23 cellular contexts compared by ENCODE assay signal in genomic region chr20:7667194-7667593, GRCh38.
A peak's percentile ranks its signal among the peaks of the same experiment; 100 is the strongest.
DNase-seq lines count a peak whose midpoint lies in the region; ATAC-seq, FAIRE-seq and TF ChIP-seq lines count a peak whose summit lies in the region.
"Had no signal": no experiment of that assay in that cellular context is flagged by ENCODE, and none has a peak within 500 bp of the region (broad histone marks: within the 10 kb centered on the region; RNA-seq: fewer than 3 reads in every experiment).

No MANE protein-coding gene starts in this region.

- TF ChIP-seq CTCF in A549 (IDR thresholded peaks at IDR 0.05): no peak
- no peak for TF ChIP-seq CTCF in PC-3 (conservative IDR thresholded peaks at IDR 0.05; ENCODE audit: low read depth, low read length)
- no peak for TF ChIP-seq CTCF in choroid plexus epithelial cell (conservative IDR thresholded peaks at IDR 0.05; ENCODE audit: low read depth, low read length)
- no peak for TF ChIP-seq CTCF in stomach (IDR thresholded peaks at IDR 0.05)
- no peak for TF ChIP-seq CTCF in body of pancreas (IDR thresholded peaks at IDR 0.05)

- H3K9me2 ChIP-seq in PC-3 (replicated peaks; ENCODE audit: low read length): no peaks in the 10 kb centered on the region

- H3K4me1 ChIP-seq in A549 (no peaks in the 10 kb centered on the region), PC-3 (ENCODE audit: insufficient read depth, low read length) (peaks cover 11% of the 10 kb centered on the region), stomach (no peaks in the 10 kb centered on the region), body of pancreas (no peaks in the 10 kb centered on the region)
- H3K4me1 ChIP-seq: BE2C had no signal

- intact Hi-C loops in PC-3 (cut with micrococcal nuclease): loop anchor here (2.0 kb wide), 1 partner anchor 192 kb away; no protein-coding TSS in a partner anchor
- intact Hi-C loops in stomach (cut with DNase I; ENCODE audit: low total_unique reads): no loop called here
- intact Hi-C loops in body of pancreas (cut with DNase I): no loop called here

- no peak overlapping the region for H3K9ac ChIP-seq in PC-3 (ENCODE audit: low read length)

- no peak overlapping the region for H2AFZ ChIP-seq in PC-3 (ENCODE audit: low read length)
- H2AFZ ChIP-seq: PC-9 had no signal

- CTCF ChIA-PET in A549 (lab: Yijun Ruan, JAX): interaction anchor here (1.6 kb wide), 1 partner anchor 29 kb away, joined by 3 read pairs; no protein-coding TSS in a partner anchor
- CTCF ChIA-PET in PC-3 (lab: Charles Lee): no interaction called here

- POLR2A ChIA-PET in A549 (lab: Yijun Ruan, JAX) (no interaction called here), PC-3 (lab: Charles Lee; ENCODE audit: unreplicated experiment) (interaction anchor here (0.9 kb wide), 1 partner anchor 9 kb away, joined by 3 read pairs; no protein-coding TSS in a partner anchor)

- no peaks in the 10 kb centered on the region for H3K36me3 ChIP-seq in PC-3 (ENCODE audit: low read depth, low read length)
- no peaks in the 10 kb centered on the region for H3K36me3 ChIP-seq in stomach
- H3K36me3 ChIP-seq in body of pancreas (replicated peaks in 1 of 2; ENCODE audit: insufficient read depth in 1 of 2, low read depth in 2 of 2): no peaks in the 10 kb centered on the region
- H3K36me3 ChIP-seq: BE2C had no signal

- no peaks in the 10 kb centered on the region for H3K9me3 ChIP-seq in A549
- no peaks in the 10 kb centered on the region for H3K9me3 ChIP-seq in PC-3 (ENCODE audit: low read length)
- no peaks in the 10 kb centered on the region for H3K9me3 ChIP-seq in stomach
- no peaks in the 10 kb centered on the region for H3K9me3 ChIP-seq in body of pancreas
- H3K9me3 ChIP-seq: BE2C had no signal

- no peak overlapping the region for H3K27ac ChIP-seq in A549
- H3K27ac ChIP-seq in PC-3 (ENCODE audit: low read length): peak overlapping the region; percentile 32; the same call in 1 of the 2 replicates
- no peak overlapping the region for H3K27ac ChIP-seq in stomach
- no peak overlapping the region for H3K27ac ChIP-seq in body of pancreas
- H3K27ac ChIP-seq: HL-60, PC-9 had no signal

- 0 out of 3 replicates have a peak overlapping the region, but pooled peaks have one; percentile 1 for H3K4me2 ChIP-seq in A549
- peak overlapping the region; percentile 41 for H3K4me2 ChIP-seq in PC-3 (ENCODE audit: low read length)
- H3K4me2 ChIP-seq: PC-9 had no signal

- 2% methylated on average over 4 of the region's 4 CpGs for WGBS in A549 (ENCODE audit: missing lambda C conversion rate)
- 34 to 58% (median 49%) methylated on average over 4 of the region's 4 CpGs for whole genome bisulfite sequencing in stomach, 5 donors
- WGBS in body of pancreas, 2 donors: 29% methylated on average over 4 of the region's 4 CpGs

- no peaks in the 10 kb centered on the region for H4K20me1 ChIP-seq in PC-3 (ENCODE audit: low read length)

- no peaks in the 10 kb centered on the region for H3K79me2 ChIP-seq in PC-3 (ENCODE audit: low read length)

- H3K27me3 ChIP-seq in PC-3 (ENCODE audit: low read length) (no peaks in the 10 kb centered on the region), stomach (no peaks in the 10 kb centered on the region), body of pancreas (no peaks in the 10 kb centered on the region)
- H3K27me3 ChIP-seq: BE2C had no signal

- ATAC-seq in A549: no peak; a peak in 1 of 6 replicates
- ATAC-seq in PC-3: peak; percentile 96
- ATAC-seq in HG03520 (IDR thresholded peaks at IDR 0.05; ENCODE audit: unreplicated experiment): no peak
- ATAC-seq in body of pancreas: no peak

- TF ChIP-seq POLR2A in A549 (IDR thresholded peaks at IDR 0.05; ENCODE audit: low read length) (no peak), stomach (IDR thresholded peaks at IDR 0.05) (no peak), body of pancreas (IDR thresholded peaks at IDR 0.05) (no peak)

- H3K4me3 ChIP-seq in A549 (no peak overlapping the region), PC-3 (ENCODE audit: low read length) (no peak overlapping the region), choroid plexus epithelial cell (ENCODE audit: low read depth, low read length) (no peak overlapping the region), stomach (no peak overlapping the region), body of pancreas (no peak overlapping the region)
- H3K4me3 ChIP-seq: PC-9 had no signal

- FAIRE-seq in A549 (lab: Jason Lieb, UNC): no peak
- FAIRE-seq: HTR-8/SVneo had no signal

- no peaks in the 10 kb centered on the region for H3F3A ChIP-seq in PC-3 (ENCODE audit: low read length, unreplicated experiment)

- TF ChIP-seq RAD21 in A549 (conservative IDR thresholded peaks at IDR 0.05 in 1 of 2, IDR thresholded peaks at IDR 0.05 in 1 of 2): no peak

- no peak for TF ChIP-seq EP300 in A549 (IDR thresholded peaks at IDR 0.05)
- TF ChIP-seq EP300 in stomach (IDR thresholded peaks at IDR 0.05): no peak

- DNase-seq in A549 (ENCODE audit: low read depth in 1 of 2, low spot score in 1 of 2) (peak in 1 of 2 experiments; percentile 26), PC-3 (peak; percentile 91), choroid plexus epithelial cell (ENCODE audit: low read depth) (peak; percentile 51), glomerular endothelial cell (ENCODE audit: extremely low read depth, low read depth, low spot score) (peak; percentile 18), stomach (no peak), body of pancreas (no peak), T-helper 9 cell (no peak)
- DNase-seq: BE2C; CD4-positive, CD25-positive, alpha-beta regulatory T cell; COR-L47; DMS 273 treated with DMSO at 0.1 percent for 48 hours; GDM1; H7; HFFc6; Kasumi-1; NCI-H1092 treated with DMSO at 0.1 percent for 48 hours; NCI-H1694; NCI-H2081 treated with DMSO at 0.1 percent for 48 hours; NCI-H524; PC-9 had no signal

- BruUV-seq in PC-3 (replicated peaks; lab: Mats Ljungman, UMichigan): no TSS peak

TF ChIP-seq in A549, 52 proteins besides CTCF, POLR2A, EP300 and RAD21:
- TF ChIP-seq ZSCAN20 (CRISPR knock-in tag; IDR thresholded peaks at IDR 0.05) (no peak), FOSL2 (IDR thresholded peaks at IDR 0.05) (peak; percentile 20; the same call in 1 of the 2 replicates), FOSL2 (CRISPR knock-in tag; IDR thresholded peaks at IDR 0.05) (peak; percentile 56), BHLHE40 (IDR thresholded peaks at IDR 0.05; ENCODE audit: low read depth, low read length) (no peak), HOXB5 (CRISPR knock-in tag; IDR thresholded peaks at IDR 0.05) (no peak), SREBF2 (IDR thresholded peaks at IDR 0.05) (no peak), PHF8 (IDR thresholded peaks at IDR 0.05; ENCODE audit: borderline replicate concordance, low read depth) (no peak), CBX8 (IDR thresholded peaks at IDR 0.05) (no peak), JUNB (IDR thresholded peaks at IDR 0.05) (peak; percentile 67), GATA3 (IDR thresholded peaks at IDR 0.05; ENCODE audit: borderline replicate concordance) (peak; percentile 56; the same call in 1 of the 2 replicates), REST (IDR thresholded peaks at IDR 0.05) (no peak), E2F6 (IDR thresholded peaks at IDR 0.05; ENCODE audit: borderline replicate concordance, low read depth) (no peak), CEBPB (IDR thresholded peaks at IDR 0.05) (no peak), FOXS1 (CRISPR knock-in tag; IDR thresholded peaks at IDR 0.05) (peak; percentile 89; the same call in 1 of the 2 replicates), JUN (IDR thresholded peaks at IDR 0.05) (no peak)

Comparison
In these comparisons a context has a peak if more than half of its experiments do, and no peak if none do; other contexts are left out.
1. DNase-seq: peak in PC-3 (single experiment), choroid plexus epithelial cell (single experiment) and glomerular endothelial cell (single experiment); none in stomach (single experiment), body of pancreas (0 of 4) and T-helper 9 cell (single experiment).